Comparison of ENCODE assay signal across 8 cellular contexts in genomic region chr17:66468241-66469087, GRCh38.
A peak's percentile ranks its signal among the peaks of the same experiment; 100 is the strongest.
DNase-seq lines count a peak whose midpoint lies in the region; ATAC-seq and TF ChIP-seq lines count a peak whose summit lies in the region.

No MANE protein-coding gene starts in this region.

- H3K36me3 ChIP-seq in DND-41 (ENCODE audit: insufficient read depth, low read length) = no peaks in the 10 kb centered on the region

- TF ChIP-seq CTCF in DND-41 (IDR thresholded peaks at IDR 0.05; ENCODE audit: borderline replicate concordance, extremely low read depth, low read length, poor library complexity, severe bottlenecking) (no peak), natural killer cell (IDR thresholded peaks at IDR 0.05) (no peak)

- H3K27ac Mint-ChIP-seq in natural killer cell = peak overlapping the region; percentile 45 to 82

- DNase-seq in DND-41 (peak; percentile 41), NOMO-1 treated with dmso at 0.1 percent for 144 hours (lab: John Stamatoyannopoulos, UW; ENCODE audit: unreplicated experiment) (peak; percentile 77), cerebellar cortex (ENCODE audit: low spot score) (peak; percentile 43), natural killer cell (no peak)
- no peak for DNase-seq in activated CD8-positive, alpha-beta memory T cell treated with anti-CD3 and anti-CD28 coated beads, Interleukin-2, amount 50 U/mL, for 4 hours

- 0 out of 2 replicates have a peak, but pooled peaks cover 3% of the 10 kb centered on the region for H4K20me1 ChIP-seq in DND-41 (ENCODE audit: insufficient read depth, low read length)

- H3K4me1 ChIP-seq in DND-41 (ENCODE audit: insufficient read depth, low read length) = peaks cover 53% of the 10 kb centered on the region

- H3K27me3 Mint-ChIP-seq in natural killer cell (ENCODE audit: low read depth in 2 of 2) = no peaks in the 10 kb centered on the region

- H3K36me3 Mint-ChIP-seq in natural killer cell = no peaks in the 10 kb centered on the region

- H2AFZ ChIP-seq in DND-41 (ENCODE audit: low read depth, low read length) = 0 out of 2 replicates have a peak overlapping the region, but pooled peaks have one; percentile 10

- peaks cover 56% of the 10 kb centered on the region for H3K79me2 ChIP-seq in DND-41 (ENCODE audit: insufficient read depth, low read length)

- H3K27me3 ChIP-seq in DND-41 (ENCODE audit: insufficient read depth, low read length, poor library complexity) = no peaks in the 10 kb centered on the region

- H3K4me2 ChIP-seq in DND-41 (ENCODE audit: insufficient read depth, low read length) = peak overlapping the region; percentile 14; the same call in 1 of the 2 replicates

- intact Hi-C loops in natural killer cell (cut with micrococcal nuclease) = no loop called here

- H3K4me3 Mint-ChIP-seq in natural killer cell = no peak overlapping the region

- H3K4me3 ChIP-seq in DND-41 (ENCODE audit: low read depth in 1 of 2, low read length in 2 of 2) = no peak overlapping the region

- no peak overlapping the region for H3K9ac ChIP-seq in DND-41 (ENCODE audit: low read depth, low read length)

- peaks cover 22 to 36% of the 10 kb centered on the region in 2 donors for H3K4me1 Mint-ChIP-seq in natural killer cell

- H3K9me3 ChIP-seq in DND-41 (ENCODE audit: insufficient read depth, low read length, severe bottlenecking) = no peaks in the 10 kb centered on the region

- H3K9me3 Mint-ChIP-seq in natural killer cell = no peaks in the 10 kb centered on the region

- H3K27ac ChIP-seq in DND-41 (ENCODE audit: low read length) = peak overlapping the region; percentile 57

- ATAC-seq in DND-41 (ENCODE audit: insufficient read depth, low read depth) (peak; percentile 46), natural killer cell (no peak), HG03045 (IDR thresholded peaks at IDR 0.05; ENCODE audit: unreplicated experiment) (no peak), HG03457 (IDR thresholded peaks at IDR 0.05; ENCODE audit: unreplicated experiment) (no peak)
- no peak for ATAC-seq in activated CD4-positive, CD25-positive, alpha-beta regulatory T cell treated with anti-CD3 and anti-CD28 coated beads, Interleukin-2, amount 50 U/mL, for 24 hours

Comparison
In these comparisons a context has a peak if more than half of its experiments do, and no peak if none do; other contexts are left out.
1. DNase-seq: peak in DND-41 (single experiment), NOMO-1 treated with dmso at 0.1 percent for 144 hours (single experiment) and cerebellar cortex (single experiment); none in natural killer cell (single experiment) and activated CD8-positive, alpha-beta memory T cell treated with anti-CD3 and anti-CD28 coated beads, Interleukin-2, amount 50 U/mL, for 4 hours (single experiment).